Comparison of ENCODE assay signal across 25 cellular contexts in the genomic region with DNA sequence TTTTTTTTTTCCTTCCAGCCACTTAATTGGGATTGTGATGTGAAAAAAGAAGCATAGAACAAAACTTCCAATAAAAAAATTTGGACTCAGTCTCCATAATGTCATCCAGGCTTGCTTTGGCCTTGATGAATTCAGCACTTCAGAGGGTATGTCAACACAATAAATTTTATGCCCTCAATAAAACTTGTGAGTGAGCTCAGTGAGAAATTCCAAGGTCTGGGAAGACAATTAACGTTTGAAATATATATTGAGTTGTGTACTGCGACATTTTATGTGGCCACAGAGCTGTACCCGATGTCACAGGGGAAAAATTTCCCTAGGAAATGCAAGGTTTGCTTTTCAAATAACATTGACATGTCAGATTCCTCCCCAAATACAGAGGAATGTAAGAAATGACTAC.
"Had no signal": no experiment of that assay in that cellular context is flagged by ENCODE, and none has a peak within 500 bp of the region (broad histone marks: within the 10 kb centered on the region; RNA-seq: fewer than 3 reads in every experiment).

No MANE protein-coding gene starts in this region.

- H3K4me1 ChIP-seq: ascending aorta, esophagus muscularis mucosa, foreskin keratinocyte, heart right ventricle, left ventricle myocardium inferior had no signal

- ATAC-seq: activated CD4-positive, CD25-positive, alpha-beta regulatory T cell treated with anti-CD3 and anti-CD28 coated beads, Interleukin-2, amount 50 U/mL, for 24 hours; foreskin keratinocyte; heart right ventricle; sciatic nerve; stimulated activated effector memory CD8-positive, alpha-beta T cell treated with anti-CD3 and anti-CD28 coated beads, Interleukin-12 subunit alpha, Interleukin-12 subunit beta, amount 100 ng/mL, for 72 hours had no signal

- H3K4me3 ChIP-seq: ascending aorta, cardiac muscle cell, esophagus muscularis mucosa, heart right ventricle, left ventricle myocardium inferior, lung, skin epidermis, thoracic aorta, vagina had no signal

- H3K9me3 ChIP-seq: ascending aorta, neutrophil, thoracic aorta, vagina had no signal

- H3K27me3 ChIP-seq: ascending aorta, cardiac muscle cell, foreskin keratinocyte, neutrophil, vagina had no signal

- DNase-seq: activated CD4-positive, alpha-beta T cell treated with anti-CD3 and anti-CD28 coated beads for 48 hours; activated CD4-positive, alpha-beta T cell treated with anti-CD3 and anti-CD28 coated beads, Interleukin-2, amount 50 U/mL, for 48 hours; activated CD8-positive, alpha-beta memory T cell treated with anti-CD3 and anti-CD28 coated beads for 24 hours; activated effector memory CD4-positive, alpha-beta T cell treated with Interleukin-2 at 50 U/mL for 16 hours; activated naive CD4-positive, alpha-beta T cell treated with Interleukin-2 at 50 U/mL for 16 hours; cerebellar nuclear complex; cortex of kidney; foreskin keratinocyte; heart right ventricle; kidney glomerular epithelial cell; left ventricle myocardium inferior; retina; stimulated activated CD4-positive, alpha-beta T cell treated with anti-CD3 and anti-CD28 coated beads, Interleukin-4, amount 100 ng/mL, for 24 hours; WERI-Rb-1 had no signal

- H3K27ac ChIP-seq: ascending aorta, cardiac muscle cell, esophagus muscularis mucosa, foreskin keratinocyte, heart right ventricle, left ventricle myocardium inferior, neutrophil, skin epidermis, thoracic aorta, vagina, WERI-Rb-1 had no signal

- H3K36me3 ChIP-seq: ascending aorta, cardiac muscle cell, esophagus muscularis mucosa, heart right ventricle, left ventricle myocardium inferior, neutrophil, thoracic aorta, vagina, WERI-Rb-1 had no signal
